2 cellular contexts compared by ENCODE assay signal in genomic region chr4:179151770-179152169, GRCh38.
TF ChIP-seq lines count a peak whose summit lies in the region.

No MANE protein-coding gene starts in this region.

TF ChIP-seq in GM23338, 12 proteins besides CTCF, POLR2A, EP300 and RAD21:
- TF ChIP-seq REST (IDR thresholded peaks at IDR 0.05; ENCODE audit: unreplicated experiment) (no peak), ETS1 (IDR thresholded peaks at IDR 0.05) (no peak), ZNF114 (CRISPR knock-in tag; IDR thresholded peaks at IDR 0.05) (no peak), CREB1 (CRISPR knock-in tag; IDR thresholded peaks at IDR 0.05; ENCODE audit: low read depth) (no peak), EZH2phosphoT487 (IDR thresholded peaks at IDR 0.05; ENCODE audit: unreplicated experiment) (no peak), EZH2 (IDR thresholded peaks at IDR 0.05; ENCODE audit: low read depth, unreplicated experiment) (no peak), POLR2AphosphoS5 (IDR thresholded peaks at IDR 0.05; ENCODE audit: low read depth) (no peak), JUNB (IDR thresholded peaks at IDR 0.05; ENCODE audit: unreplicated experiment) (no peak), NANOG (IDR thresholded peaks at IDR 0.05; ENCODE audit: borderline replicate concordance) (no peak), ZNF462 (CRISPR knock-in tag; IDR thresholded peaks at IDR 0.05) (no peak), ZNF331 (CRISPR knock-in tag; IDR thresholded peaks at IDR 0.05; ENCODE audit: low read depth) (no peak), STAT1 (IDR thresholded peaks at IDR 0.05; ENCODE audit: unreplicated experiment) (no peak)

TF ChIP-seq in H1, 55 proteins besides CTCF, POLR2A, EP300 and RAD21:
- TF ChIP-seq FOSL1 (IDR thresholded peaks at IDR 0.05; ENCODE audit: insufficient read depth, low read depth, low read length) (no peak), SUZ12 (IDR thresholded peaks at IDR 0.05; ENCODE audit: low read length) (no peak), SIX5 (IDR thresholded peaks at IDR 0.05; ENCODE audit: low read depth, low read length) (no peak)
